Comparison of ENCODE assay signal across 1 cellular context in genomic region chr5:18745988-18746615, GRCh38.
TF ChIP-seq lines count a peak whose summit lies in the region.

No MANE protein-coding gene starts in this region.

TF ChIP-seq in GM12878, 131 proteins besides CTCF, POLR2A, EP300 and RAD21 (continued from another document):
- TF ChIP-seq POLR2AphosphoS5 (IDR thresholded peaks at IDR 0.05; ENCODE audit: low read length) (0 out of 2 replicates have a peak, but pooled peaks have one; percentile 47), TCF12 (IDR thresholded peaks at IDR 0.05; ENCODE audit: low read depth, low read length) (0 out of 2 replicates have a peak, but pooled peaks have one; percentile 18), JUNB (IDR thresholded peaks at IDR 0.05) (peak; percentile 85), JUND (IDR thresholded peaks at IDR 0.05; ENCODE audit: low read depth, low read length) (0 out of 2 replicates have a peak, but pooled peaks have one; percentile 39), TAF1 (IDR thresholded peaks at IDR 0.05; ENCODE audit: borderline replicate concordance, low read depth, low read length) (0 out of 2 replicates have a peak, but pooled peaks have one; percentile 66), NBN (IDR thresholded peaks at IDR 0.05) (peak; percentile 73; the same call in 1 of the 2 replicates), SMC3 (IDR thresholded peaks at IDR 0.05; ENCODE audit: borderline replicate concordance, low read length) (no peak), ZNF622 (IDR thresholded peaks at IDR 0.05) (no peak), BHLHE40 (IDR thresholded peaks at IDR 0.05; ENCODE audit: borderline replicate concordance in 1 of 2, low read depth in 2 of 2, low read length in 1 of 2) (peak; percentile 23 to 52; a peak in 1 of 4 replicates), MTA2 (IDR thresholded peaks at IDR 0.05; ENCODE audit: low read depth) (peak; percentile 74), POU2F2 (IDR thresholded peaks at IDR 0.05; ENCODE audit: borderline replicate concordance, low read depth, low read length) (peak; percentile 50; the same call in 2 of the 3 replicates), PML (IDR thresholded peaks at IDR 0.05; ENCODE audit: low read length) (peak; percentile 65; the same call in 1 of the 2 replicates), FOXM1 (IDR thresholded peaks at IDR 0.05; ENCODE audit: low read depth, low read length) (peak; percentile 84), BCL11A (IDR thresholded peaks at IDR 0.05; ENCODE audit: low read depth, low read length) (0 out of 2 replicates have a peak, but pooled peaks have one; percentile 7), ZBED1 (IDR thresholded peaks at IDR 0.05; ENCODE audit: borderline replicate concordance) (0 out of 2 replicates have a peak, but pooled peaks have one; percentile 26), RUNX3 (IDR thresholded peaks at IDR 0.05; ENCODE audit: low read length) (peak; percentile 45), FOXK2 (IDR thresholded peaks at IDR 0.05) (no peak), NFIC (IDR thresholded peaks at IDR 0.05; ENCODE audit: low read depth, low read length) (peak; percentile 55; the same call in 1 of the 2 replicates), RELA (IDR thresholded peaks at IDR 0.05; ENCODE audit: borderline replicate concordance, partially characterized antibody) (peak; percentile 97), TBL1XR1 (IDR thresholded peaks at IDR 0.05; ENCODE audit: low read depth, low read length) (0 out of 2 replicates have a peak, but pooled peaks have one; percentile 14), USF2 (IDR thresholded peaks at IDR 0.05; ENCODE audit: borderline replicate concordance, low read depth, low read length) (no peak), SP1 (IDR thresholded peaks at IDR 0.05; ENCODE audit: low read depth, low read length) (peak; percentile 7), PAX5 (IDR thresholded peaks at IDR 0.05; ENCODE audit: borderline replicate concordance, low read depth, low read length) (0 out of 2 replicates have a peak, but pooled peaks have one; percentile 13), E2F4 (IDR thresholded peaks at IDR 0.05; ENCODE audit: low read depth, low read length) (no peak), DPF2 (IDR thresholded peaks at IDR 0.05) (peak; percentile 38; the same call in 1 of the 2 replicates), ZNF687 (IDR thresholded peaks at IDR 0.05) (no peak), ATF7 (IDR thresholded peaks at IDR 0.05; ENCODE audit: low read depth) (peak; percentile 85; the same call in 1 of the 2 replicates), CBX5 (IDR thresholded peaks at IDR 0.05; ENCODE audit: low read depth) (peak; percentile 65; the same call in 1 of the 2 replicates), RCOR1 (conservative IDR thresholded peaks at IDR 0.05; ENCODE audit: low read depth, low read length) (no peak), CREB1 (IDR thresholded peaks at IDR 0.05; ENCODE audit: low read depth) (peak; percentile 37; the same call in 1 of the 2 replicates)
- TF ChIP-seq, protein P1, sequence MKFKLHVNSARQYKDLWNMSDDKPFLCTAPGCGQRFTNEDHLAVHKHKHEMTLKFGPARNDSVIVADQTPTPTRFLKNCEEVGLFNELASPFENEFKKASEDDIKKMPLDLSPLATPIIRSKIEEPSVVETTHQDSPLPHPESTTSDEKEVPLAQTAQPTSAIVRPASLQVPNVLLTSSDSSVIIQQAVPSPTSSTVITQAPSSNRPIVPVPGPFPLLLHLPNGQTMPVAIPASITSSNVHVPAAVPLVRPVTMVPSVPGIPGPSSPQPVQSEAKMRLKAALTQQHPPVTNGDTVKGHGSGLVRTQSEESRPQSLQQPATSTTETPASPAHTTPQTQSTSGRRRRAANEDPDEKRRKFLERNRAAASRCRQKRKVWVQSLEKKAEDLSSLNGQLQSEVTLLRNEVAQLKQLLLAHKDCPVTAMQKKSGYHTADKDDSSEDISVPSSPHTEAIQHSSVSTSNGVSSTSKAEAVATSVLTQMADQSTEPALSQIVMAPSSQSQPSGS (IDR thresholded peaks at IDR 0.05; ENCODE audit: low read length) = peak; percentile 81; the same call in 1 of the 2 replicates
- TF ChIP-seq, protein P2, sequence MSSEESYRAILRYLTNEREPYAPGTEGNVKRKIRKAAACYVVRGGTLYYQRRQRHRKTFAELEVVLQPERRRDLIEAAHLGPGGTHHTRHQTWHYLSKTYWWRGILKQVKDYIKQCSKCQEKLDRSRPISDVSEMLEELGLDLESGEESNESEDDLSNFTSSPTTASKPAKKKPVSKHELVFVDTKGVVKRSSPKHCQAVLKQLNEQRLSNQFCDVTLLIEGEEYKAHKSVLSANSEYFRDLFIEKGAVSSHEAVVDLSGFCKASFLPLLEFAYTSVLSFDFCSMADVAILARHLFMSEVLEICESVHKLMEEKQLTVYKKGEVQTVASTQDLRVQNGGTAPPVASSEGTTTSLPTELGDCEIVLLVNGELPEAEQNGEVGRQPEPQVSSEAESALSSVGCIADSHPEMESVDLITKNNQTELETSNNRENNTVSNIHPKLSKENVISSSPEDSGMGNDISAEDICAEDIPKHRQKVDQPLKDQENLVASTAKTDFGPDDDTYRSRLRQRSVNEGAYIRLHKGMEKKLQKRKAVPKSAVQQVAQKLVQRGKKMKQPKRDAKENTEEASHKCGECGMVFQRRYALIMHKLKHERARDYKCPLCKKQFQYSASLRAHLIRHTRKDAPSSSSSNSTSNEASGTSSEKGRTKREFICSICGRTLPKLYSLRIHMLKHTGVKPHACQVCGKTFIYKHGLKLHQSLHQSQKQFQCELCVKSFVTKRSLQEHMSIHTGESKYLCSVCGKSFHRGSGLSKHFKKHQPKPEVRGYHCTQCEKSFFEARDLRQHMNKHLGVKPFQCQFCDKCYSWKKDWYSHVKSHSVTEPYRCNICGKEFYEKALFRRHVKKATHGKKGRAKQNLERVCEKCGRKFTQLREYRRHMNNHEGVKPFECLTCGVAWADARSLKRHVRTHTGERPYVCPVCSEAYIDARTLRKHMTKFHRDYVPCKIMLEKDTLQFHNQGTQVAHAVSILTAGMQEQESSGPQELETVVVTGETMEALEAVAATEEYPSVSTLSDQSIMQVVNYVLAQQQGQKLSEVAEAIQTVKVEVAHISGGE (CRISPR knock-in tag; IDR thresholded peaks at IDR 0.05) = no peak
- TF ChIP-seq, protein P3, sequence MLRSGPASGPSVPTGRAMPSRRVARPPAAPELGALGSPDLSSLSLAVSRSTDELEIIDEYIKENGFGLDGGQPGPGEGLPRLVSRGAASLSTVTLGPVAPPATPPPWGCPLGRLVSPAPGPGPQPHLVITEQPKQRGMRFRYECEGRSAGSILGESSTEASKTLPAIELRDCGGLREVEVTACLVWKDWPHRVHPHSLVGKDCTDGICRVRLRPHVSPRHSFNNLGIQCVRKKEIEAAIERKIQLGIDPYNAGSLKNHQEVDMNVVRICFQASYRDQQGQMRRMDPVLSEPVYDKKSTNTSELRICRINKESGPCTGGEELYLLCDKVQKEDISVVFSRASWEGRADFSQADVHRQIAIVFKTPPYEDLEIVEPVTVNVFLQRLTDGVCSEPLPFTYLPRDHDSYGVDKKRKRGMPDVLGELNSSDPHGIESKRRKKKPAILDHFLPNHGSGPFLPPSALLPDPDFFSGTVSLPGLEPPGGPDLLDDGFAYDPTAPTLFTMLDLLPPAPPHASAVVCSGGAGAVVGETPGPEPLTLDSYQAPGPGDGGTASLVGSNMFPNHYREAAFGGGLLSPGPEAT (IDR thresholded peaks at IDR 0.05; ENCODE audit: low read depth) = peak; percentile 97
- TF ChIP-seq, protein P4, sequence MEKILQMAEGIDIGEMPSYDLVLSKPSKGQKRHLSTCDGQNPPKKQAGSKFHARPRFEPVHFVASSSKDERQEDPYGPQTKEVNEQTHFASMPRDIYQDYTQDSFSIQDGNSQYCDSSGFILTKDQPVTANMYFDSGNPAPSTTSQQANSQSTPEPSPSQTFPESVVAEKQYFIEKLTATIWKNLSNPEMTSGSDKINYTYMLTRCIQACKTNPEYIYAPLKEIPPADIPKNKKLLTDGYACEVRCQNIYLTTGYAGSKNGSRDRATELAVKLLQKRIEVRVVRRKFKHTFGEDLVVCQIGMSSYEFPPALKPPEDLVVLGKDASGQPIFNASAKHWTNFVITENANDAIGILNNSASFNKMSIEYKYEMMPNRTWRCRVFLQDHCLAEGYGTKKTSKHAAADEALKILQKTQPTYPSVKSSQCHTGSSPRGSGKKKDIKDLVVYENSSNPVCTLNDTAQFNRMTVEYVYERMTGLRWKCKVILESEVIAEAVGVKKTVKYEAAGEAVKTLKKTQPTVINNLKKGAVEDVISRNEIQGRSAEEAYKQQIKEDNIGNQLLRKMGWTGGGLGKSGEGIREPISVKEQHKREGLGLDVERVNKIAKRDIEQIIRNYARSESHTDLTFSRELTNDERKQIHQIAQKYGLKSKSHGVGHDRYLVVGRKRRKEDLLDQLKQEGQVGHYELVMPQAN (conservative IDR thresholded peaks at IDR 0.05) = peak; percentile 68; the same call in 1 of the 2 replicates
